In the genomic region with DNA sequence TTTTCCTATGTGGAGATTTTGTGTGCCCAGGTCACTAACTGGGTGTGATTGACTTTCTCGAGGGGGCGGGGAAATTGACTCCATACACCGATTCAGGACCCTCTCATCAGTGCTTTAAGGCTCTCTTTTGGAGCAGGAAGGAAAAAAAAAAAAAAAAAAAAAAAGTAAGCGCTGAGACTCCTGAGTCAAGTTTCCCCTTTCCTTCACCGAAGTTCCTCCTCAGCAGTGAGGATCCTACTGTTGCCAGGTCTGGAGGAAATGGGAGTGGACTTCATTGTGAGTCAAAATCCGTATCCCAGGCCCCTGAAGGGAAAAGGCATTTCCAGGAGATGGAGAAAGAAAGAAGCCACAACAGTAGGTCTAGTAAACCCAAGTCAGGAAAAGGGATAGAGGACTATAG, we compare ENCODE assay signal across 8 cellular contexts. TPM values are rescaled to one million over a fixed set of nuclear protein-coding genes. Genes with fewer than 3 reads are reported as not detected.
DNase-seq lines count a peak whose midpoint lies in the region; ATAC-seq and TF ChIP-seq lines count a peak whose summit lies in the region.

No MANE protein-coding gene starts in this region.

- H3K27ac ChIP-seq in parathyroid adenoma, result peak overlapping the region; percentile 88

- ATAC-seq in GM18505 (IDR thresholded peaks at IDR 0.05; ENCODE audit: unreplicated experiment), result no peak

- TF ChIP-seq POLR2A in GM18505 (IDR thresholded peaks at IDR 0.05; ENCODE audit: borderline replicate concordance, extremely low read depth, insufficient read depth, insufficient read length), result no peak

- H3K4me3 ChIP-seq in parathyroid adenoma (ENCODE audit: low read depth, low read length), result peak overlapping the region; percentile 72

- H3K27me3 ChIP-seq in parathyroid adenoma (ENCODE audit: control insufficient read depth, insufficient read depth, low read length), result no peaks in the 10 kb centered on the region

- H3K9ac ChIP-seq in parathyroid adenoma, result no peak overlapping the region

- peak overlapping the region; percentile 77 for H3K4me2 ChIP-seq in parathyroid adenoma (ENCODE audit: low read length)

- H3K79me2 ChIP-seq in parathyroid adenoma, result no peaks in the 10 kb centered on the region

- DNase-seq in EL (peak; percentile 79), RPMI7951 (ENCODE audit: low read depth) (peak; percentile 79), fibroblast of gingiva (ENCODE audit: low read depth) (peak; percentile 56), NCI-H748 treated with DMSO at 0.1 percent for 48 hours (lab: John Stamatoyannopoulos, UW) (no peak), GM19240 (ENCODE audit: insufficient read length, low spot score) (no peak)
- DNase-seq in stimulated activated CD4-positive, alpha-beta T cell treated with anti-CD3 and anti-CD28 coated beads, Interleukin-2, amount 100 ng/mL, for 48 hours, result no peak

- no peaks in the 10 kb centered on the region for H3K9me3 ChIP-seq in parathyroid adenoma (ENCODE audit: control insufficient read depth, low read length)

- TF ChIP-seq CTCF in parathyroid adenoma (IDR thresholded peaks at IDR 0.05), result no peak

- H2AFZ ChIP-seq in parathyroid adenoma, result peak overlapping the region; percentile 94

- peaks cover 2% of the 10 kb centered on the region for H3K4me1 ChIP-seq in parathyroid adenoma

- H3K36me3 ChIP-seq in parathyroid adenoma (ENCODE audit: control insufficient read depth, insufficient read depth, low read length), result no peaks in the 10 kb centered on the region

RNA-seq across cellular contexts. Expression of a gene that starts 1.4 kb away (rescaled TPM):
- 52.0 and 58.0 TPM in 2 replicates for total RNA-seq in RPMI7951 (2014; rRNA removed; shearing (Covaris generic))

Comparison
In these comparisons a context has a peak if more than half of its experiments do, and no peak if none do; other contexts are left out.
1. DNase-seq: peak in EL (single experiment), RPMI7951 (single experiment) and fibroblast of gingiva (single experiment); none in NCI-H748 treated with DMSO at 0.1 percent for 48 hours (single experiment), stimulated activated CD4-positive, alpha-beta T cell treated with anti-CD3 and anti-CD28 coated beads, Interleukin-2, amount 100 ng/mL, for 48 hours (0 of 2) and GM19240 (single experiment).